Comparison of ENCODE assay signal across 23 cellular contexts in the genomic region with DNA sequence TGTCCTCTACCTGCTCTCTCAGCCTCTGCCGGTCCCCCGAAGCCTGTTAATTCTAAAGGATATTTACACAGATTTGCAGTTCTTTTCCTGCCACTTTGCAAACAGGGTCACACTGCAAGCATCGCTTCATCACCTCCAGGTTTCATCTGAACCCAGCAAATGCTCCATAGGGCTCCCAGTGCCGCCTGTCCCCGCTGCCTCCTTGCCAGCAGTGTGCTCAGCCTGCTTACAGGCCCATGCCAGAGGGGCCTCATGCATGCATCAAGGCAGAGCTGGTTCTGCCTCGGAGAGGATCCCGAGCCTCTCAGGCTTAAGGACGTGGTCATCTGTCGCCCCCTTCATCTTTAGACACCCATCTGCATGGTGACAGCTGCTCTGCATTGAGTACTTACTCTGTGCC. TPM values are rescaled to one million over a fixed set of nuclear protein-coding genes. Genes with fewer than 3 reads are reported as not detected.
"Had no signal": no experiment of that assay in that cellular context is flagged by ENCODE, and none has a peak within 500 bp of the region (broad histone marks: within the 10 kb centered on the region; RNA-seq: fewer than 3 reads in every experiment).

No MANE protein-coding gene starts in this region.

- H3K4me1 ChIP-seq: thyroid gland had no signal

- FAIRE-seq: endothelial cell of umbilical vein, urothelium cell line had no signal

- DNase-seq: activated CD4-positive, alpha-beta T cell treated with anti-CD3 and anti-CD28 coated beads for 1 hour; activated gamma-delta T cell treated with Interleukin-2 at 50 U/mL for 16 hours; activated naive CD8-positive, alpha-beta T cell treated with anti-CD3 and anti-CD28 coated beads for 36 hours; activated T-cell treated with anti-CD3 and anti-CD28 coated beads for 4 hours; amniotic stem cell; effector CD4-positive, alpha-beta T cell; left ventricle myocardium superior; mesendoderm; naive thymus-derived CD8-positive, alpha-beta T cell; sigmoid colon; stimulated activated CD4-positive, alpha-beta T cell treated with anti-CD3 and anti-CD28 coated beads, Interleukin-4, amount 100 ng/mL, for 24 hours; T-helper 17 cell; thyroid gland had no signal

- H3K27ac ChIP-seq: cardiac muscle cell, esophagus muscularis mucosa, gastroesophageal sphincter, heart left ventricle, sigmoid colon, thyroid gland, VCaP had no signal

- ATAC-seq: gastroesophageal sphincter; heart left ventricle; left ventricle myocardium superior; naive thymus-derived CD8-positive, alpha-beta T cell; stimulated activated effector memory CD8-positive, alpha-beta T cell treated with anti-CD3 and anti-CD28 coated beads, Interleukin-12 subunit alpha, Interleukin-12 subunit beta, amount 100 ng/mL, for 72 hours; T-helper 17 cell had no signal

- H3K4me3 ChIP-seq: cardiac muscle cell, coronary artery, esophagus muscularis mucosa, gastroesophageal sphincter, heart left ventricle, sigmoid colon, thyroid gland had no signal

- H3K9me3 ChIP-seq: esophagus muscularis mucosa, gastroesophageal sphincter, heart left ventricle, sigmoid colon, thyroid gland had no signal

- H3K27me3 ChIP-seq: cardiac muscle cell, esophagus muscularis mucosa, gastroesophageal sphincter, heart left ventricle, sigmoid colon, thyroid gland had no signal

- H3K36me3 ChIP-seq: thyroid gland had no signal

RNA-seq across cellular contexts. Expression of a gene that starts 10.5 kb away (rescaled TPM):
- total RNA-seq: activated T-helper 1 cell treated with anti-CD3 and anti-CD28 coated beads, Interleukin-12 subunit alpha, Interleukin-12 subunit beta, Interleukin-2, Interleukin-4 antibody, amounts not matched to agents 30 ng/mL and 10 ng/mL and 1 ng/mL, durations not matched to agents 14 hours and 24 hours and 36 hours had no signal
